Comparison of ENCODE assay signal across 1 cellular context in the genomic region with DNA sequence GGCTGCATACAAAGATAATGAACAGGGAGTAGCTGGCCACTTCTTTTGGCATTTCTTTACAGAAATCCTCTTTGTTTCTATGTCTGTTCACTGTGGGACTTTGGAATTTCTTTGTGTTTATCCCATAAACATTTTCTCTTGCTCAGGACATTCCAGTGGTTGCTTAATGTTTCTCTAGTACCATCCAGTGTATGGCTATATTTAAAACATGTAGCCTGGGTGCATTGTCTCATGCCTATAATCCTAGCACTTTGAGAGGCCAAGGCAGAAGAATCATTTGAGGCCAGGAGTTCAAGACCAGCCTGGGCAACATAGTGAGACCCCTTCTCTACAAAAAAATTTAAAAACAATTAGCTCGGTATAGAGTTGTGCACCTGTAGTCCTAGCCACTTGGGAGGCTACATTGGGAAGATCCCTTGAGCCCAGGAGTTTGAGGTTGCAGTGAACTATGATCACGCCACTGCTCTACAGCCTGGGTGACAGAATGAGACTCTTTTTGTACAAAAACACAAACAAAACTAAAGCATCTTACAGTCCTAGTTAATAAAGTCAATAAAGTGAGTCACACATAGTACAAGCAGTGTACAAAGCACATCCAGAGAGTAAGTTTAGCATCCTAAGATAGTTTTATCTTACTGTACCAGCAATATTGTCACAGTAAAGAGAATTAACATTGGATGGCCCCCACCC.
TF ChIP-seq lines count a peak whose summit lies in the region.

No MANE protein-coding gene starts in this region.

TF ChIP-seq in GM23338, 12 proteins besides CTCF, POLR2A, EP300 and RAD21 (continued from another document):
- TF ChIP-seq, protein P1, sequence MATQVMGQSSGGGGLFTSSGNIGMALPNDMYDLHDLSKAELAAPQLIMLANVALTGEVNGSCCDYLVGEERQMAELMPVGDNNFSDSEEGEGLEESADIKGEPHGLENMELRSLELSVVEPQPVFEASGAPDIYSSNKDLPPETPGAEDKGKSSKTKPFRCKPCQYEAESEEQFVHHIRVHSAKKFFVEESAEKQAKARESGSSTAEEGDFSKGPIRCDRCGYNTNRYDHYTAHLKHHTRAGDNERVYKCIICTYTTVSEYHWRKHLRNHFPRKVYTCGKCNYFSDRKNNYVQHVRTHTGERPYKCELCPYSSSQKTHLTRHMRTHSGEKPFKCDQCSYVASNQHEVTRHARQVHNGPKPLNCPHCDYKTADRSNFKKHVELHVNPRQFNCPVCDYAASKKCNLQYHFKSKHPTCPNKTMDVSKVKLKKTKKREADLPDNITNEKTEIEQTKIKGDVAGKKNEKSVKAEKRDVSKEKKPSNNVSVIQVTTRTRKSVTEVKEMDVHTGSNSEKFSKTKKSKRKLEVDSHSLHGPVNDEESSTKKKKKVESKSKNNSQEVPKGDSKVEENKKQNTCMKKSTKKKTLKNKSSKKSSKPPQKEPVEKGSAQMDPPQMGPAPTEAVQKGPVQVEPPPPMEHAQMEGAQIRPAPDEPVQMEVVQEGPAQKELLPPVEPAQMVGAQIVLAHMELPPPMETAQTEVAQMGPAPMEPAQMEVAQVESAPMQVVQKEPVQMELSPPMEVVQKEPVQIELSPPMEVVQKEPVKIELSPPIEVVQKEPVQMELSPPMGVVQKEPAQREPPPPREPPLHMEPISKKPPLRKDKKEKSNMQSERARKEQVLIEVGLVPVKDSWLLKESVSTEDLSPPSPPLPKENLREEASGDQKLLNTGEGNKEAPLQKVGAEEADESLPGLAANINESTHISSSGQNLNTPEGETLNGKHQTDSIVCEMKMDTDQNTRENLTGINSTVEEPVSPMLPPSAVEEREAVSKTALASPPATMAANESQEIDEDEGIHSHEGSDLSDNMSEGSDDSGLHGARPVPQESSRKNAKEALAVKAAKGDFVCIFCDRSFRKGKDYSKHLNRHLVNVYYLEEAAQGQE (IDR thresholded peaks at IDR 0.05; ENCODE audit: unreplicated experiment): no peak
- TF ChIP-seq, protein P2, sequence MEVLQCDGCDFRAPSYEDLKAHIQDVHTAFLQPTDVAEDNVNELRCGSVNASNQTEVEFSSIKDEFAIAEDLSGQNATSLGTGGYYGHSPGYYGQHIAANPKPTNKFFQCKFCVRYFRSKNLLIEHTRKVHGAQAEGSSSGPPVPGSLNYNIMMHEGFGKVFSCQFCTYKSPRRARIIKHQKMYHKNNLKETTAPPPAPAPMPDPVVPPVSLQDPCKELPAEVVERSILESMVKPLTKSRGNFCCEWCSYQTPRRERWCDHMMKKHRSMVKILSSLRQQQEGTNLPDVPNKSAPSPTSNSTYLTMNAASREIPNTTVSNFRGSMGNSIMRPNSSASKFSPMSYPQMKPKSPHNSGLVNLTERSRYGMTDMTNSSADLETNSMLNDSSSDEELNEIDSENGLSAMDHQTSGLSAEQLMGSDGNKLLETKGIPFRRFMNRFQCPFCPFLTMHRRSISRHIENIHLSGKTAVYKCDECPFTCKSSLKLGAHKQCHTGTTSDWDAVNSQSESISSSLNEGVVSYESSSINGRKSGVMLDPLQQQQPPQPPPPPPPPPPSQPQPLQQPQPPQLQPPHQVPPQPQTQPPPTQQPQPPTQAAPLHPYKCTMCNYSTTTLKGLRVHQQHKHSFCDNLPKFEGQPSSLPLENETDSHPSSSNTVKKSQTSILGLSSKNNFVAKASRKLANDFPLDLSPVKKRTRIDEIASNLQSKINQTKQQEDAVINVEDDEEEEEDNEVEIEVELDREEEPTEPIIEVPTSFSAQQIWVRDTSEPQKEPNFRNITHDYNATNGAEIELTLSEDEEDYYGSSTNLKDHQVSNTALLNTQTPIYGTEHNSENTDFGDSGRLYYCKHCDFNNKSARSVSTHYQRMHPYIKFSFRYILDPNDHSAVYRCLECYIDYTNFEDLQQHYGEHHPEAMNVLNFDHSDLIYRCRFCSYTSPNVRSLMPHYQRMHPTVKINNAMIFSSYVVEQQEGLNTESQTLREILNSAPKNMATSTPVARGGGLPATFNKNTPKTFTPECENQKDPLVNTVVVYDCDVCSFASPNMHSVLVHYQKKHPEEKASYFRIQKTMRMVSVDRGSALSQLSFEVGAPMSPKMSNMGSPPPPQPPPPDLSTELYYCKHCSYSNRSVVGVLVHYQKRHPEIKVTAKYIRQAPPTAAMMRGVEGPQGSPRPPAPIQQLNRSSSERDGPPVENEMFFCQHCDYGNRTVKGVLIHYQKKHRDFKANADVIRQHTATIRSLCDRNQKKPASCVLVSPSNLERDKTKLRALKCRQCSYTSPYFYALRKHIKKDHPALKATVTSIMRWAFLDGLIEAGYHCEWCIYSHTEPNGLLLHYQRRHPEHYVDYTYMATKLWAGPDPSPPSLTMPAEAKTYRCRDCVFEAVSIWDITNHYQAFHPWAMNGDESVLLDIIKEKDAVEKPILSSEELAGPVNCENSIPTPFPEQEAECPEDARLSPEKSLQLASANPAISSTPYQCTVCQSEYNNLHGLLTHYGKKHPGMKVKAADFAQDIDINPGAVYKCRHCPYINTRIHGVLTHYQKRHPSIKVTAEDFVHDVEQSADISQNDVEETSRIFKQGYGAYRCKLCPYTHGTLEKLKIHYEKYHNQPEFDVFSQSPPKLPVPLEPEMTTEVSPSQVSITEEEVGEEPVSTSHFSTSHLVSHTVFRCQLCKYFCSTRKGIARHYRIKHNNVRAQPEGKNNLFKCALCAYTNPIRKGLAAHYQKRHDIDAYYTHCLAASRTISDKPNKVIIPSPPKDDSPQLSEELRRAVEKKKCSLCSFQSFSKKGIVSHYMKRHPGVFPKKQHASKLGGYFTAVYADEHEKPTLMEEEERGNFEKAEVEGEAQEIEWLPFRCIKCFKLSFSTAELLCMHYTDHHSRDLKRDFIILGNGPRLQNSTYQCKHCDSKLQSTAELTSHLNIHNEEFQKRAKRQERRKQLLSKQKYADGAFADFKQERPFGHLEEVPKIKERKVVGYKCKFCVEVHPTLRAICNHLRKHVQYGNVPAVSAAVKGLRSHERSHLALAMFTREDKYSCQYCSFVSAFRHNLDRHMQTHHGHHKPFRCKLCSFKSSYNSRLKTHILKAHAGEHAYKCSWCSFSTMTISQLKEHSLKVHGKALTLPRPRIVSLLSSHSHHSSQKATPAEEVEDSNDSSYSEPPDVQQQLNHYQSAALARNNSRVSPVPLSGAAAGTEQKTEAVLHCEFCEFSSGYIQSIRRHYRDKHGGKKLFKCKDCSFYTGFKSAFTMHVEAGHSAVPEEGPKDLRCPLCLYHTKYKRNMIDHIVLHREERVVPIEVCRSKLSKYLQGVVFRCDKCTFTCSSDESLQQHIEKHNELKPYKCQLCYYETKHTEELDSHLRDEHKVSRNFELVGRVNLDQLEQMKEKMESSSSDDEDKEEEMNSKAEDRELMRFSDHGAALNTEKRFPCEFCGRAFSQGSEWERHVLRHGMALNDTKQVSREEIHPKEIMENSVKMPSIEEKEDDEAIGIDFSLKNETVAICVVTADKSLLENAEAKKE (CRISPR knock-in tag; IDR thresholded peaks at IDR 0.05): no peak
- TF ChIP-seq CREB1 (CRISPR knock-in tag; IDR thresholded peaks at IDR 0.05; ENCODE audit: low read depth) (no peak), EZH2 (IDR thresholded peaks at IDR 0.05; ENCODE audit: low read depth, unreplicated experiment) (no peak)
TF ChIP-seq in GM23338: peak in this region for 0.
